In genomic region chr11:57321388-57321995, GRCh38 we compare ENCODE assay signal across 11 cellular contexts. TPM values are rescaled to one million over a fixed set of nuclear protein-coding genes. Genes with fewer than 3 reads are reported as not detected.
DNase-seq lines count a peak whose midpoint lies in the region; ATAC-seq, FAIRE-seq and TF ChIP-seq lines count a peak whose summit lies in the region.
"Had no signal": no experiment of that assay in that cellular context is flagged by ENCODE, and none has a peak within 500 bp of the region (broad histone marks: within the 10 kb centered on the region; RNA-seq: fewer than 3 reads in every experiment).

No MANE protein-coding gene starts in this region.

- no peak for TF ChIP-seq CTCF in adrenal gland (IDR thresholded peaks at IDR 0.05)
- no peak for TF ChIP-seq CTCF in keratinocyte (optimal IDR thresholded peaks at IDR 0.05 in 1 of 3, IDR thresholded peaks at IDR 0.05 in 1 of 3, conservative IDR thresholded peaks at IDR 0.05 in 1 of 3; ENCODE audit: extremely low read depth in 1 of 3, insufficient read depth in 2 of 3, low read length in 3 of 3)
- TF ChIP-seq CTCF in stomach (IDR thresholded peaks at IDR 0.05) = no peak

- peaks cover 0 to 39% of the 10 kb centered on the region in 2 donors for H3K36me3 ChIP-seq in adrenal gland (replicated peaks in 1 of 2)
- H3K36me3 ChIP-seq in keratinocyte (ENCODE audit: control insufficient read depth in 2 of 2, extremely low read depth in 1 of 2, insufficient read depth in 2 of 2, low read length in 2 of 2) = peaks cover 23 to 38% of the 10 kb centered on the region in 2 experiments
- peaks cover 18 to 46% (median 46%) of the 10 kb centered on the region in 4 donors for H3K36me3 ChIP-seq in stomach

- no peak for TF ChIP-seq EP300 in stomach (IDR thresholded peaks at IDR 0.05)

- 21 to 35% (median 32%) methylated on average over 5 of the region's 5 CpGs for WGBS in adrenal gland, 4 donors
- 16 to 30% (median 22%) methylated on average over 5 of the region's 5 CpGs for WGBS in stomach, 5 donors

- H3K9me1 ChIP-seq in keratinocyte (ENCODE audit: control insufficient read depth, extremely low read depth, insufficient read depth, low read length) = peaks cover 2% of the 10 kb centered on the region

- H3K4me3 ChIP-seq in adrenal gland = peak overlapping the region in 2 of 4 donors; percentile 37 to 54
- H3K4me3 ChIP-seq in keratinocyte (ENCODE audit: control insufficient read depth in 2 of 3, extremely low read depth in 1 of 3, insufficient read depth in 2 of 3, low read depth in 1 of 3, low read length in 3 of 3) = peak overlapping the region; percentile 65 to 87 (median 74)
- H3K4me3 ChIP-seq in stomach = peak overlapping the region; percentile 77 to 90 (median 84)

- H3K27ac ChIP-seq in adrenal gland (peak overlapping the region; percentile 69 to 100 (median 98)), keratinocyte (ENCODE audit: control insufficient read depth, insufficient read depth, low read length) (peak overlapping the region; percentile 94), stomach (peak overlapping the region; percentile 94 to 99 (median 98))

- dilution Hi-C loops in keratinocyte (cut with MboI; ENCODE audit: extremely low pct_ligation_motif_present, low sequenced_read_pairs) = no loop called here

- DNase-seq in DMS 273 (lab: John Stamatoyannopoulos, UW; ENCODE audit: unreplicated experiment) (peak; percentile 26), DMS 273 treated with DMSO at 0.1 percent for 48 hours (lab: John Stamatoyannopoulos, UW) (no peak), adrenal gland (peak in 2 of 7 donors; percentile 47 to 62), keratinocyte (ENCODE audit: low read depth, low spot score) (no peak), stomach (peak; percentile 51), RCC 7860 (ENCODE audit: low spot score) (no peak), left colon (no peak)
- DNase-seq: activated CD4-positive, alpha-beta T cell treated with anti-CD3 and anti-CD28 coated beads, Interleukin-2, amount 50 U/mL, for 4 hours had no signal

- no peaks in the 10 kb centered on the region for H3K9me3 ChIP-seq in adrenal gland (replicated peaks in 1 of 3)
- no peaks in the 10 kb centered on the region for H3K9me3 ChIP-seq in keratinocyte (ENCODE audit: control insufficient read depth, low read depth, low read length)
- H3K9me3 ChIP-seq in stomach = no peaks in the 10 kb centered on the region

- ATAC-seq in HG03159 (IDR thresholded peaks at IDR 0.05; ENCODE audit: unreplicated experiment) = no peak
- ATAC-seq in left colon = no peak

- peak overlapping the region; percentile 93 for H3K9ac ChIP-seq in keratinocyte (ENCODE audit: control insufficient read depth, extremely low read depth, insufficient read depth, low read length)

- H3K27me3 ChIP-seq in adrenal gland = no peaks in the 10 kb centered on the region
- no peaks in the 10 kb centered on the region for H3K27me3 ChIP-seq in keratinocyte (ENCODE audit: control insufficient read depth, extremely low read depth, insufficient read depth, low read length)
- H3K27me3 ChIP-seq in stomach = no peaks in the 10 kb centered on the region

- H3K4me1 ChIP-seq in adrenal gland (replicated peaks in 1 of 2) (peaks cover 63 to 81% of the 10 kb centered on the region in 2 donors), keratinocyte (ENCODE audit: control insufficient read depth, extremely low read depth, insufficient read depth, low read length) (peaks cover 55% of the 10 kb centered on the region), stomach (peaks cover 71 to 85% (median 80%) of the 10 kb centered on the region in 4 donors)

- H3K79me2 ChIP-seq in keratinocyte (ENCODE audit: control insufficient read depth, insufficient read depth, low read length) = peaks cover 55% of the 10 kb centered on the region

- intact Hi-C loops in adrenal gland (cut with DNase I) = no loop called here
- intact Hi-C loops in stomach (cut with DNase I; ENCODE audit: low total_unique reads) = no loop called here
- intact Hi-C loops in left colon (cut with DNase I, micrococcal nuclease) = no loop called here

- H2AFZ ChIP-seq in keratinocyte (ENCODE audit: control insufficient read depth, low read length) = no peak overlapping the region

- H3K4me2 ChIP-seq in keratinocyte (ENCODE audit: control insufficient read depth, extremely low read depth, insufficient read depth, low read depth, low read length) = peak overlapping the region; percentile 94

- TF ChIP-seq POLR2A in adrenal gland (IDR thresholded peaks at IDR 0.05) = no peak
- no peak for TF ChIP-seq POLR2A in stomach (IDR thresholded peaks at IDR 0.05)

- H4K20me1 ChIP-seq in keratinocyte (ENCODE audit: control insufficient read depth, extremely low read depth, insufficient read depth, low read length) = peaks cover 8% of the 10 kb centered on the region

- FAIRE-seq in keratinocyte (lab: Jason Lieb, UNC) = peak; percentile 62
- FAIRE-seq in RCC 7860 (lab: Jason Lieb, UNC) = no peak
- FAIRE-seq: A204.1 had no signal

RNA-seq across cellular contexts. Expression of gene TNKS1BP1, which starts 3.3 kb away (rescaled TPM):
- total RNA-seq in adrenal gland (100 to 1,000 TPM in 7 of 8 donors, 10 to 100 TPM in 1; 98.2 to 203 (median 140) TPM), stomach (100 to 1,000 TPM in 3 of 5 donors, 10 to 100 TPM in 2; 59.4 to 238 (median 126) TPM), left colon (100 to 1,000 TPM; 135 to 191 TPM)
- polyA plus RNA-seq in adrenal gland (100 to 1,000 TPM; 113 to 338 (median 209) TPM), keratinocyte (88.3 to 107 TPM (median 94.3 TPM) in 3 replicates), stomach (100 to 1,000 TPM in 2 of 3 donors, 10 to 100 TPM in 1; 84.9 to 136 (median 111) TPM)
- polyA plus RNA-seq in keratinocyte (2011; ENCODE audit: low read depth) = 155 TPM
- 73.8 and 93.4 TPM in 2 replicates for polyA plus RNA-seq in keratinocyte (2011; cell fraction: cytosol; rRNA removed)
- 419 and 507 TPM in 2 replicates for polyA plus RNA-seq in keratinocyte (2011; cell fraction: nucleus; rRNA removed)
- 200 and 415 TPM in 2 replicates for polyA plus RNA-seq in keratinocyte (2012; ENCODE audit: low replicate concordance)
- polyA minus RNA-seq in keratinocyte = 196 to 291 TPM (median 228 TPM) in 3 replicates
- 155 TPM for polyA minus RNA-seq in keratinocyte (2011; cell fraction: cytosol; rRNA and poly(A)+ RNA removed)
- 200 and 236 TPM in 2 replicates for polyA minus RNA-seq in keratinocyte (2011; cell fraction: nucleus; rRNA and poly(A)+ RNA removed)

RNA-seq across cellular contexts. Expression of gene SSRP1, which starts 14.2 kb away (rescaled TPM):
- 10 to 100 TPM; 37.4 to 68.3 (median 56.9) TPM for total RNA-seq in adrenal gland
- polyA plus RNA-seq in adrenal gland = 100 to 1,000 TPM in 1 of 3 donors, 10 to 100 TPM in 2; 25.3 to 106 (median 31.0) TPM
- 64.3 to 139 TPM (median 115 TPM) in 3 replicates for polyA plus RNA-seq in keratinocyte
- 80.2 TPM for polyA plus RNA-seq in keratinocyte (2011; ENCODE audit: low read depth)
- polyA plus RNA-seq in keratinocyte (2011; cell fraction: cytosol; rRNA removed) = 97.3 and 122 TPM in 2 replicates
- 74.8 and 78.5 TPM in 2 replicates for polyA plus RNA-seq in keratinocyte (2011; cell fraction: nucleus; rRNA removed)
- polyA plus RNA-seq in keratinocyte (2012; ENCODE audit: low replicate concordance) = 65.8 and 117 TPM in 2 replicates
- polyA minus RNA-seq in keratinocyte = 102 to 159 TPM (median 129 TPM) in 3 replicates
- polyA minus RNA-seq in keratinocyte (2011; cell fraction: cytosol; rRNA and poly(A)+ RNA removed) = 56.2 TPM
- 19.4 and 27.7 TPM in 2 replicates for polyA minus RNA-seq in keratinocyte (2011; cell fraction: nucleus; rRNA and poly(A)+ RNA removed)
- total RNA-seq in stomach = 10 to 100 TPM; 15.8 to 62.9 (median 41.9) TPM
- polyA plus RNA-seq in stomach = 10 to 100 TPM; 43.5 to 58.8 (median 50.6) TPM
- 10 to 100 TPM; 56.5 to 67.8 TPM for total RNA-seq in left colon

RNA-seq across cellular contexts. Expression of gene P2RX3, which starts 16.7 kb away (rescaled TPM):
- total RNA-seq in adrenal gland (1 to 10 TPM in 3 of 8 donors, under 1 TPM in 4, not detected in 1; 0.11 to 1.3 (median 0.87) TPM), stomach (1 to 10 TPM in 1 of 5 donors, under 1 TPM in 1, not detected in 3; 0.18 to 1.7 TPM), left colon (not detected)
- polyA plus RNA-seq in adrenal gland (under 1 TPM in 2 of 3 donors, not detected in 1; 0.13 to 0.66 TPM), keratinocyte (not detected in 3 replicates), stomach (not detected)
- not detected for polyA plus RNA-seq in keratinocyte (2011; ENCODE audit: low read depth)
- not detected in 2 replicates for polyA plus RNA-seq in keratinocyte (2011; cell fraction: cytosol; rRNA removed)
- polyA plus RNA-seq in keratinocyte (2011; cell fraction: nucleus; rRNA removed) = not detected in 2 replicates
- not detected in 2 replicates for polyA plus RNA-seq in keratinocyte (2012; ENCODE audit: low replicate concordance)
- polyA minus RNA-seq in keratinocyte = not detected in 3 replicates
- not detected for polyA minus RNA-seq in keratinocyte (2011; cell fraction: cytosol; rRNA and poly(A)+ RNA removed)
- not detected in 2 replicates for polyA minus RNA-seq in keratinocyte (2011; cell fraction: nucleus; rRNA and poly(A)+ RNA removed)
- total RNA-seq: LHCN-M2 had no signal

RNA-seq across cellular contexts. Expression of gene PRG3, which starts 59.5 kb away (rescaled TPM):
- total RNA-seq in adrenal gland = not detected
- not detected for polyA plus RNA-seq in adrenal gland
- not detected in 3 replicates for polyA plus RNA-seq in keratinocyte
- not detected for polyA plus RNA-seq in keratinocyte (2011; ENCODE audit: low read depth)
- not detected in 2 replicates for polyA plus RNA-seq in keratinocyte (2011; cell fraction: cytosol; rRNA removed)
- not detected in 2 replicates for polyA plus RNA-seq in keratinocyte (2011; cell fraction: nucleus; rRNA removed)
- not detected in 2 replicates for polyA plus RNA-seq in keratinocyte (2012; ENCODE audit: low replicate concordance)
- polyA minus RNA-seq in keratinocyte = not detected in 3 replicates
- not detected for polyA minus RNA-seq in keratinocyte (2011; cell fraction: cytosol; rRNA and poly(A)+ RNA removed)
- polyA minus RNA-seq in keratinocyte (2011; cell fraction: nucleus; rRNA and poly(A)+ RNA removed) = not detected in 2 replicates
- total RNA-seq in stomach = not detected
- polyA plus RNA-seq in stomach = not detected
- total RNA-seq in left colon = not detected
- total RNA-seq: LHCN-M2 had no signal

Comparison
In these comparisons a context has a peak if more than half of its experiments do, and no peak if none do; other contexts are left out.
1. DNase-seq: peak in DMS 273 (single experiment) and stomach (single experiment); none in DMS 273 treated with DMSO at 0.1 percent for 48 hours (single experiment), keratinocyte (single experiment), RCC 7860 (single experiment) and left colon (0 of 2).
2. Peak in every context shown above with its lines, with median percentiles within 50 percentile points of each other: H3K27ac ChIP-seq.